Comparison of ENCODE assay signal across 8 cellular contexts in the genomic region with DNA sequence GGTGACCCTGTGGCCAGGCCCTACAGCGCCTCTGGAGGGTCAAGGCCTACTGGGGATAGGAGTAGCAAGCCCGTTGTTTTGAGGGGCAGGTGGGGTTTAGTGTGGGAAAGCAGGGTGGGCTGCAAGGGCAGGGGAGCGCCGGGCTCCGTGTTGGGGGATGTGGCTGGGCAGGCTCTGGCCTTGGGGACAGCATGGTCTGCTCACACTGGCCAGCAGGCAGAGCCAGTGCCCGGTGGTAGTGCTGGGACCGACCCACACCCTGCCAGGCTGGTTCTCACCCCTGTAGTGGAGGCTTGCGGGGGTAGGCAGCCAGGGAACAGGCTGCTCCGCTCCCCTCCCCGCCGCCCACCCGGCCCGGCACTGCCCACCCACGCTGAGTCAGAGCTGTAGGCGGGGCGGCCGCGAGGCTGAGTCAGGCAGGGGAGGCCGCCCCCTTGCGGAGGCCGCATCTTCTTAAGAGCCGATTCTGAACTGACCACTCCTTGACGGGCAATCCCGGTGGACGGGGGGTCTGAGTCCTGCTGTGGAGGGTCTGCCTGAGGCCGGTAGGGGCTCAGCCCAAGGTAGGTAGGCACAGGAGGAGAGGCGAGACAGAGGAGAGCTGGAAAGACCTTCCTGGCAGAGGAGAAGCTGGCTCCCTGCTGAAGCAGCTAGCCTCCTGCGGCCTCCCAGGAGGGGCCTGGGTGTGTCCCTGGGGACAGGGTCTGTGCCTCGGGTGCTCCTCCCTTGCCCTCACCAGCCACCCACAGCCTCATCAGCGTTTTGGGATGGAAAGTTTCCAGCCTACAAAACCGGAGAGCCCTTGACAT.
A peak's percentile ranks its signal among the peaks of the same experiment; 100 is the strongest.
DNase-seq lines count a peak whose midpoint lies in the region; ATAC-seq and TF ChIP-seq lines count a peak whose summit lies in the region.

No MANE protein-coding gene starts in this region.

- peak overlapping the region; percentile 58 for H3K9ac ChIP-seq in smooth muscle cell (ENCODE audit: low read depth)

- 21% methylated on average over 27 of the region's 31 CpGs for WGBS in smooth muscle cell (ENCODE audit: low lambda C conversion rate)

- H3K9me3 ChIP-seq in breast epithelium (no peaks in the 10 kb centered on the region), smooth muscle cell (replicated peaks; ENCODE audit: low read depth) (no peaks in the 10 kb centered on the region)

- intact Hi-C loops in breast epithelium (cut with DNase I; ENCODE audit: low total_unique reads), result no loop called here

- H3K9me3 Mint-ChIP-seq in HFFc6 (no peaks in the 10 kb centered on the region), immature natural killer cell (no peaks in the 10 kb centered on the region)

- H3K4me3 ChIP-seq in breast epithelium (peak overlapping the region in 2 of 3 donors; percentile 29 to 46), smooth muscle cell (no peak overlapping the region)

- TF ChIP-seq CTCF in HFFc6 (IDR thresholded peaks at IDR 0.05) (peak; percentile 88), breast epithelium (IDR thresholded peaks at IDR 0.05) (peak; percentile 41 to 70 (median 64)), smooth muscle cell (IDR thresholded peaks at IDR 0.05; ENCODE audit: borderline replicate concordance, insufficient read depth, poor library complexity, severe bottlenecking) (peak; percentile 71)

- H3K27me3 ChIP-seq in breast epithelium (no peaks in the 10 kb centered on the region), smooth muscle cell (ENCODE audit: low read depth) (no peaks in the 10 kb centered on the region)

- H3F3A ChIP-seq in smooth muscle cell (ENCODE audit: low read depth), result peaks cover 11% of the 10 kb centered on the region

- H3K79me2 ChIP-seq in smooth muscle cell (ENCODE audit: low read depth), result no peaks in the 10 kb centered on the region

- H3K4me1 Mint-ChIP-seq in HFFc6 (ENCODE audit: low read depth), result peaks cover 42% of the 10 kb centered on the region
- H3K4me1 Mint-ChIP-seq in immature natural killer cell, result peaks cover 11 to 21% of the 10 kb centered on the region in 2 donors

- peak overlapping the region; percentile 78 for H3K4me3 Mint-ChIP-seq in HFFc6
- peak overlapping the region in 2 of 5 donors; percentile 46 to 60 for H3K4me3 Mint-ChIP-seq in immature natural killer cell

- no peaks in the 10 kb centered on the region for H3K36me3 ChIP-seq in breast epithelium
- H3K36me3 ChIP-seq in smooth muscle cell (ENCODE audit: low read depth), result no peaks in the 10 kb centered on the region

- no peak for TF ChIP-seq POLR2A in breast epithelium (IDR thresholded peaks at IDR 0.05)

- ATAC-seq in HG03196 (IDR thresholded peaks at IDR 0.05; ENCODE audit: unreplicated experiment) (no peak), HG03108 (IDR thresholded peaks at IDR 0.05; ENCODE audit: unreplicated experiment) (no peak)

- H3K27ac ChIP-seq in breast epithelium (peak overlapping the region; percentile 77 to 81), smooth muscle cell (ENCODE audit: low read depth) (peak overlapping the region; percentile 67)

- peaks cover 3% of the 10 kb centered on the region; the same call in 1 of the 2 replicates for H3K27me3 Mint-ChIP-seq in HFFc6 (ENCODE audit: insufficient read depth)
- H3K27me3 Mint-ChIP-seq in immature natural killer cell (ENCODE audit: low read depth in 3 of 3), result peaks cover 7 to 12% (median 7%) of the 10 kb centered on the region in 3 donors

- DNase-seq in HFFc6 (peak; percentile 61), T-helper 9 cell (peak; percentile 55), breast epithelium (ENCODE audit: low spot score in 2 of 2) (peak in 1 of 2 donors; percentile 57), immature natural killer cell (peak; percentile 44 to 59 (median 47)), smooth muscle cell (lab: John Stamatoyannopoulos, UW; ENCODE audit: unreplicated experiment) (peak; percentile 60), NCI-H2029 (lab: John Stamatoyannopoulos, UW) (no peak)

- peak overlapping the region; percentile 83 for H3K4me2 ChIP-seq in smooth muscle cell

- peaks cover 29% of the 10 kb centered on the region for H4K20me1 ChIP-seq in smooth muscle cell (ENCODE audit: low read depth)

- H3K27ac Mint-ChIP-seq in HFFc6, result peak overlapping the region; percentile 98
- peak overlapping the region in 1 of 6 donors; percentile 70 for H3K27ac Mint-ChIP-seq in immature natural killer cell

- H3K4me1 ChIP-seq in breast epithelium (peaks cover 12 to 25% of the 10 kb centered on the region in 2 donors), smooth muscle cell (ENCODE audit: low read depth) (peaks cover 42% of the 10 kb centered on the region)

- H3K36me3 Mint-ChIP-seq in HFFc6 (ENCODE audit: low read depth), result no peaks in the 10 kb centered on the region
- H3K36me3 Mint-ChIP-seq in immature natural killer cell, result no peaks in the 10 kb centered on the region

- H2AFZ ChIP-seq in smooth muscle cell (ENCODE audit: low read depth), result no peak overlapping the region
